ENCODE assay signal across 15 cellular contexts in the genomic region with DNA sequence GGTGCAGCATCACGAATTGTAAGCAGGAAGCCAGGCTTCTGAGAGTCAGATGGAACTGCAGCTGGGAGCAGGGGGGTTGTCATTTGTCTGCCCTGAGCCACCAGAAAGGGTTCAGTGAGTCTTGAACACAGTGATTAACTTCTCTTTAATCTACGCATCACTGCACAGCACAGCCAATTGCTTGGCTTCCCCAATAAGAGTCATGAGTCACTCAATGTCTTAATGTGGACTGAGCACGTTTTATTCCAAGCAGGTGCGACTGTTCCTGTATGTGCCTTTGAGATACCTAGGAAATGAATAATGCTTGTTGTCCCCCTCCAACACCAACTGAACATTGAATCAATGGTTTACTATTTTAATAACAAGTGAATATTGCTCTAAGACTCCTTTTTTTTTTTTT. TPM values are rescaled to one million over a fixed set of nuclear protein-coding genes. Genes with fewer than 3 reads are reported as not detected.
DNase-seq lines count a peak whose midpoint lies in the region; FAIRE-seq and TF ChIP-seq lines count a peak whose summit lies in the region.
"Had no signal": no experiment of that assay in that cellular context is flagged by ENCODE, and none has a peak within 500 bp of the region (broad histone marks: within the 10 kb centered on the region; RNA-seq: fewer than 3 reads in every experiment).

No MANE protein-coding gene starts in this region.

- H3K4me3 ChIP-seq in bronchial epithelial cell (ENCODE audit: low read depth, low read length) (no peak overlapping the region), neuronal stem cell (ENCODE audit: low read length in 2 of 2) (no peak overlapping the region)
- H3K4me3 ChIP-seq: left ventricle myocardium inferior, stomach had no signal

- H3K27me3 ChIP-seq in bronchial epithelial cell (ENCODE audit: control insufficient read depth, insufficient read depth, low read length) = no peaks in the 10 kb centered on the region
- H3K27me3 ChIP-seq in neuronal stem cell (ENCODE audit: control insufficient read depth in 3 of 3, insufficient read depth in 3 of 3, low read depth in 1 of 3, low read length in 3 of 3) = no peaks in the 10 kb centered on the region
- H3K27me3 ChIP-seq: stomach had no signal

- H3K18ac ChIP-seq in neuronal stem cell (ENCODE audit: low read length) = no peak overlapping the region

- H3K36me3 ChIP-seq in bronchial epithelial cell (ENCODE audit: control insufficient read depth, insufficient read depth, low read length) = no peaks in the 10 kb centered on the region
- H3K36me3 ChIP-seq in neuronal stem cell (replicated peaks in 1 of 2; ENCODE audit: control insufficient read depth in 2 of 2, insufficient read depth in 2 of 2, low read length in 2 of 2) = no peaks in the 10 kb centered on the region
- H3K36me3 ChIP-seq: left ventricle myocardium inferior, stomach had no signal

- H2AFZ ChIP-seq in neuronal stem cell (ENCODE audit: low read length) = peak overlapping the region; percentile 65

- no peaks in the 10 kb centered on the region for H3K79me1 ChIP-seq in neuronal stem cell (ENCODE audit: low read depth, low read length)

- H2BK120ac ChIP-seq in neuronal stem cell (ENCODE audit: low read depth, low read length) = no peak overlapping the region

- H3K23ac ChIP-seq in neuronal stem cell (ENCODE audit: low read depth, low read length, poor library complexity) = no peak overlapping the region

- H3K4me2 ChIP-seq in neuronal stem cell (ENCODE audit: insufficient read depth, low read length, poor library complexity, severe bottlenecking) = no peak overlapping the region

- H2AK5ac ChIP-seq in neuronal stem cell (ENCODE audit: low read depth, low read length) = no peak overlapping the region

- peak overlapping the region; percentile 80 for H3K27ac ChIP-seq in neuronal stem cell (replicated peaks; ENCODE audit: low read length)
- H3K27ac ChIP-seq: left ventricle myocardium inferior, stomach had no signal

- DNase-seq in Daoy (ENCODE audit: low read depth) = peak; percentile 27
- DNase-seq in NCI-H187 treated with DMSO at 0.1 percent for 48 hours (lab: John Stamatoyannopoulos, UW) = peak; percentile 7
- peak; percentile 82 for DNase-seq in bronchial epithelial cell (ENCODE audit: low read depth)
- peak; percentile 60 for DNase-seq in neuronal stem cell (ENCODE audit: low spot score)
- DNase-seq in stimulated activated CD4-positive, alpha-beta T cell treated with anti-CD3 and anti-CD28 coated beads, Interleukin-2, amount 100 ng/mL, for 48 hours = no peak
- no peak for DNase-seq in activated CD4-positive, alpha-beta T cell treated with anti-CD3 and anti-CD28 coated beads, Interleukin-2, amount 50 U/mL, for 1 hour
- no peak for DNase-seq in activated T-cell treated with anti-CD3 and anti-CD28 coated beads, Interleukin-2, amount 50 U/mL, for 1 hour
- no peak for DNase-seq in OCI-M2 (lab: John Stamatoyannopoulos, UW; ENCODE audit: unreplicated experiment)
- DNase-seq: CD4-positive, alpha-beta T cell; effector CD4-positive, alpha-beta T cell; left ventricle myocardium inferior; NCI-H1092 treated with DMSO at 0.1 percent for 48 hours; RPMI8226; stimulated activated CD4-positive, alpha-beta T cell treated with anti-CD3 and anti-CD28 coated beads, Interleukin-4, amount 100 ng/mL, for 1 hour; stomach had no signal

- peaks cover 14 to 20% of the 10 kb centered on the region in 2 donors for H3K9me3 ChIP-seq in neuronal stem cell (replicated peaks in 1 of 2; ENCODE audit: control insufficient read depth in 2 of 2, insufficient read depth in 1 of 2, low read depth in 1 of 2, low read length in 2 of 2)
- H3K9me3 ChIP-seq: left ventricle myocardium inferior, stomach had no signal

- TF ChIP-seq CTCF in bronchial epithelial cell (IDR thresholded peaks at IDR 0.05; ENCODE audit: insufficient read depth, low read length, severe bottlenecking) = no peak

- no peak for FAIRE-seq in bronchial epithelial cell (lab: Jason Lieb, UNC)

- H2BK15ac ChIP-seq in neuronal stem cell (ENCODE audit: low read length) = no peak overlapping the region

- H4K8ac ChIP-seq in neuronal stem cell (ENCODE audit: low read depth, low read length) = no peak overlapping the region

- no peak overlapping the region for H4K91ac ChIP-seq in neuronal stem cell (ENCODE audit: low read depth, low read length, poor library complexity)

- H2BK5ac ChIP-seq in neuronal stem cell (ENCODE audit: low read length) = no peak overlapping the region

- no CpG with 5 or more reads among the region's 4 CpGs for WGBS in neuronal stem cell (ENCODE audit: extremely low coverage in 2 of 2, insufficient read length in 2 of 2, insufficient replicate concordance in 1 of 2), 2 donors

- no peak overlapping the region for H3K4ac ChIP-seq in neuronal stem cell (ENCODE audit: low read length)

- peaks cover 19 to 32% of the 10 kb centered on the region in 2 donors for H3K4me1 ChIP-seq in neuronal stem cell (ENCODE audit: control insufficient read depth in 2 of 2, insufficient read depth in 1 of 2, low read depth in 1 of 2, low read length in 2 of 2)

- no peak overlapping the region for H2BK12ac ChIP-seq in neuronal stem cell (ENCODE audit: low read length)

- H3K14ac ChIP-seq in neuronal stem cell (ENCODE audit: low read length) = no peak overlapping the region

- no peak overlapping the region for H3K9ac ChIP-seq in neuronal stem cell (ENCODE audit: low read depth, low read length, poor library complexity)

RNA-seq across cellular contexts. Expression of gene PLEKHA1, which starts 26.0 kb away (rescaled TPM):
- total RNA-seq in Daoy (2014; rRNA removed; shearing (Covaris generic)) = 10.7 and 14.1 TPM in 2 replicates
- total RNA-seq in bronchial epithelial cell = 35.3 and 38.9 TPM in 2 replicates
- 35.0 TPM for polyA plus RNA-seq in neuronal stem cell (2013, experiment 1 of 2)
- 35.1 TPM for polyA plus RNA-seq in neuronal stem cell (2013, experiment 2 of 2)

Comparison
In these comparisons a context has a peak if more than half of its experiments do, and no peak if none do; other contexts are left out.
1. DNase-seq: peak in Daoy (single experiment), NCI-H187 treated with DMSO at 0.1 percent for 48 hours (single experiment), bronchial epithelial cell (single experiment) and neuronal stem cell (single experiment); none in stimulated activated CD4-positive, alpha-beta T cell treated with anti-CD3 and anti-CD28 coated beads, Interleukin-2, amount 100 ng/mL, for 48 hours (0 of 2), activated CD4-positive, alpha-beta T cell treated with anti-CD3 and anti-CD28 coated beads, Interleukin-2, amount 50 U/mL, for 1 hour (single experiment), activated T-cell treated with anti-CD3 and anti-CD28 coated beads, Interleukin-2, amount 50 U/mL, for 1 hour (single experiment) and OCI-M2 (single experiment).